ENCODE assay signal across 20 cellular contexts in the genomic region with DNA sequence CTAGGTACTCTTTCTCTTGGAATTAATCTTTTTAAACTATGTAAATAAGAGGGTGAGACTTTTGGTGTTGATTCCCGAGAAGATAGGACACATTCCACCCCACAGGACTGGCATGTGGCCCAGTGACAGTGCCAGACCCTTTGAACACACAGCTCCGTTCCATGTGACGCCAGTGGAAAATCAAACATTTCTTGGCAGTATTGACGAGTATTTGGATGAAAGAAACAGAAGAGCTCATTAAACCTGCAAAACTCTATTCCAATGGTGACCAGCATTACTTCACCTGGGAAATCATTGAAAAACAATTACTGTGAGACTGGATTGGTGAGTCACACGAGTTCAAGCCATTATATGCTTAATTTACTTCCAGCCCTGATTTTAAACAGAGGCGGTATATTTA. TPM values are rescaled to one million over a fixed set of nuclear protein-coding genes. Genes with fewer than 3 reads are reported as not detected.
A peak's percentile ranks its signal among the peaks of the same experiment; 100 is the strongest.
DNase-seq lines count a peak whose midpoint lies in the region; ATAC-seq and TF ChIP-seq lines count a peak whose summit lies in the region.
"Had no signal": no experiment of that assay in that cellular context is flagged by ENCODE, and none has a peak within 500 bp of the region (broad histone marks: within the 10 kb centered on the region; RNA-seq: fewer than 3 reads in every experiment).

No MANE protein-coding gene starts in this region.

- H3K56ac ChIP-seq in mesendoderm (ENCODE audit: low read length), result peak overlapping the region; percentile 65

- no peak overlapping the region for H3K4me3 ChIP-seq in esophagus muscularis mucosa
- no peak overlapping the region for H3K4me3 ChIP-seq in mesendoderm (ENCODE audit: low read length)
- H3K4me3 ChIP-seq in tibial nerve, result no peak overlapping the region
- H3K4me3 ChIP-seq: dorsolateral prefrontal cortex, neural progenitor cell, SK-N-MC had no signal

- peak; percentile 8 for DNase-seq in NCI-H1092 treated with DMSO at 0.1 percent for 48 hours (lab: John Stamatoyannopoulos, UW)
- DNase-seq in NCI-H1092 (lab: John Stamatoyannopoulos, UW), result no peak
- DNase-seq in esophagus muscularis mucosa (ENCODE audit: extremely low spot score), result peak; percentile 77
- peak; percentile 67 for DNase-seq in mesendoderm
- peak; percentile 42 to 70 for DNase-seq in tibial nerve (ENCODE audit: low spot score in 2 of 2)
- no peak for DNase-seq in NCI-H226
- DNase-seq in activated CD4-positive, alpha-beta T cell treated with anti-CD3 and anti-CD28 coated beads for 1 hour, result no peak
- DNase-seq in activated T-cell treated with anti-CD3 and anti-CD28 coated beads, Interleukin-2, amount 50 U/mL, for 72 hours, result no peak
- DNase-seq: 8988T; activated CD4-positive, alpha-beta T cell treated with anti-CD3 and anti-CD28 coated beads for 36 hours; activated gamma-delta T cell treated with Interleukin-2 at 50 U/mL for 16 hours; C1 segment of cervical spinal cord; dorsolateral prefrontal cortex; islet precursor cell; NCI-H2029 treated with DMSO at 0.1 percent for 48 hours; NCI-H524 treated with DMSO at 0.1 percent for 48 hours; stimulated activated CD4-positive, alpha-beta T cell treated with anti-CD3 and anti-CD28 coated beads, Interleukin-4, amount 100 ng/mL, for 1 hour had no signal

- no peaks in the 10 kb centered on the region for H3K9me3 Mint-ChIP-seq in activated T-cell treated with anti-CD3 and anti-CD28 coated beads, Interleukin-2, amount 50 U/mL, for 72 hours
- H3K9me3 Mint-ChIP-seq: neural progenitor cell had no signal

- H3K9ac ChIP-seq in mesendoderm (ENCODE audit: low read length), result no peak overlapping the region
- H3K9ac ChIP-seq: neural progenitor cell had no signal

- H3K23ac ChIP-seq in mesendoderm (ENCODE audit: low read length), result no peak overlapping the region

- no peaks in the 10 kb centered on the region for H3K79me1 ChIP-seq in mesendoderm (ENCODE audit: low read length)

- H3K9me3 ChIP-seq in esophagus muscularis mucosa, result no peaks in the 10 kb centered on the region
- no peaks in the 10 kb centered on the region for H3K9me3 ChIP-seq in tibial nerve

- peaks cover 24% of the 10 kb centered on the region for H3K4me1 Mint-ChIP-seq in activated T-cell treated with anti-CD3 and anti-CD28 coated beads, Interleukin-2, amount 50 U/mL, for 72 hours (ENCODE audit: low read depth)

- H3K27ac ChIP-seq in esophagus muscularis mucosa (replicated peaks in 1 of 4) (peak overlapping the region; percentile 18 to 70 (median 56)), mesendoderm (ENCODE audit: low read depth, low read length) (peak overlapping the region; percentile 28), tibial nerve (peak overlapping the region in 2 of 4 donors; percentile 63 to 71)
- H3K27ac ChIP-seq: dorsolateral prefrontal cortex, neural progenitor cell, SK-N-MC had no signal

- H3K4me2 ChIP-seq in mesendoderm (ENCODE audit: low read length), result no peak overlapping the region
- H3K4me2 ChIP-seq: neural progenitor cell had no signal

- H2BK5ac ChIP-seq in mesendoderm (ENCODE audit: low read length), result no peak overlapping the region

- no peak overlapping the region for H2AK5ac ChIP-seq in mesendoderm (ENCODE audit: low read length)

- H3K27ac Mint-ChIP-seq in activated T-cell treated with anti-CD3 and anti-CD28 coated beads, Interleukin-2, amount 50 U/mL, for 72 hours, result no peak overlapping the region
- H3K27ac Mint-ChIP-seq: activated CD4-positive, alpha-beta T cell treated with anti-CD3 and anti-CD28 coated beads for 36 hours; neural progenitor cell had no signal

- TF ChIP-seq POLR2A in esophagus muscularis mucosa (IDR thresholded peaks at IDR 0.05; ENCODE audit: low read depth) (no peak), tibial nerve (IDR thresholded peaks at IDR 0.05) (no peak)

- no peak overlapping the region for H4K8ac ChIP-seq in mesendoderm (ENCODE audit: low read depth, low read length)

- H2BK120ac ChIP-seq in mesendoderm (ENCODE audit: low read depth, low read length), result no peak overlapping the region

- no peak for ATAC-seq in activated T-cell treated with anti-CD3 and anti-CD28 coated beads, Interleukin-2, amount 50 U/mL, for 72 hours (replicated peaks in 1 of 2)
- ATAC-seq: activated CD4-positive, alpha-beta T cell treated with anti-CD3 and anti-CD28 coated beads for 36 hours; esophagus mucosa had no signal

- peak overlapping the region; percentile 60 for H2BK15ac ChIP-seq in mesendoderm (replicated peaks; ENCODE audit: low read depth)

- no peaks in the 10 kb centered on the region for H3K27me3 Mint-ChIP-seq in activated T-cell treated with anti-CD3 and anti-CD28 coated beads, Interleukin-2, amount 50 U/mL, for 72 hours (ENCODE audit: low read depth)
- H3K27me3 Mint-ChIP-seq: activated CD4-positive, alpha-beta T cell treated with anti-CD3 and anti-CD28 coated beads for 36 hours had no signal

- TF ChIP-seq CTCF in esophagus muscularis mucosa (IDR thresholded peaks at IDR 0.05) (no peak), tibial nerve (IDR thresholded peaks at IDR 0.05) (no peak)

- no peaks in the 10 kb centered on the region for H3K79me2 ChIP-seq in mesendoderm (ENCODE audit: control insufficient read depth, insufficient read depth, low read length)

- H3K18ac ChIP-seq in mesendoderm (ENCODE audit: low read length), result no peak overlapping the region

- 45% methylated on average over 6 of the region's 6 CpGs for WGBS in esophagus muscularis mucosa
- WGBS in mesendoderm (ENCODE audit: extremely low coverage, insufficient coverage, low lambda C conversion rate), result no CpG with 5 or more reads among the region's 6 CpGs
- 47 to 51% methylated on average over 6 of the region's 6 CpGs for WGBS in tibial nerve, 2 donors

- H4K5ac ChIP-seq in mesendoderm (ENCODE audit: low read length), result no peak overlapping the region

- no peak overlapping the region for H3K4ac ChIP-seq in mesendoderm (ENCODE audit: low read depth, low read length)

- no peak for TF ChIP-seq EP300 in esophagus muscularis mucosa (IDR thresholded peaks at IDR 0.05)
- TF ChIP-seq EP300 in tibial nerve (IDR thresholded peaks at IDR 0.05), result peak in 1 of 2 donors; percentile 53

- H3K4me1 ChIP-seq in esophagus muscularis mucosa (peaks cover 8 to 57% (median 33%) of the 10 kb centered on the region in 4 donors), mesendoderm (ENCODE audit: control insufficient read depth, low read depth, low read length) (peaks cover 3% of the 10 kb centered on the region), tibial nerve (peaks cover 0 to 51% (median 0%) of the 10 kb centered on the region in 4 donors)

- H3K36me3 ChIP-seq in esophagus muscularis mucosa (peaks cover 0 to 6% (median 0%) of the 10 kb centered on the region in 4 donors), mesendoderm (ENCODE audit: control insufficient read depth, insufficient read depth, low read length) (no peaks in the 10 kb centered on the region), tibial nerve (no peaks in the 10 kb centered on the region)
- H3K36me3 ChIP-seq: neural progenitor cell had no signal

- H3K36me3 Mint-ChIP-seq in activated T-cell treated with anti-CD3 and anti-CD28 coated beads, Interleukin-2, amount 50 U/mL, for 72 hours (ENCODE audit: insufficient read depth in 2 of 2), result no peaks in the 10 kb centered on the region

- intact Hi-C loops in esophagus muscularis mucosa (cut with DNase I), result loop anchor here (2.0 kb wide), 1 partner anchor 431 kb away; no protein-coding TSS in a partner anchor

- H3K27me3 ChIP-seq in esophagus muscularis mucosa (no peaks in the 10 kb centered on the region), mesendoderm (ENCODE audit: insufficient read depth, low read length, poor library complexity) (no peaks in the 10 kb centered on the region), tibial nerve (no peaks in the 10 kb centered on the region)
- H3K27me3 ChIP-seq: dorsolateral prefrontal cortex, neural progenitor cell had no signal

- H3K4me3 Mint-ChIP-seq in activated T-cell treated with anti-CD3 and anti-CD28 coated beads, Interleukin-2, amount 50 U/mL, for 72 hours, result no peak overlapping the region
- H3K4me3 Mint-ChIP-seq: activated CD4-positive, alpha-beta T cell treated with anti-CD3 and anti-CD28 coated beads for 36 hours; neural progenitor cell had no signal

RNA-seq across cellular contexts. Expression of gene AKR1E2, which starts 25.8 kb away (rescaled TPM):
- total RNA-seq in esophagus muscularis mucosa (10 to 100 TPM; 16.5 to 21.0 (median 18.0) TPM), tibial nerve (10 to 100 TPM; 12.7 to 24.3 (median 21.3) TPM)
- polyA plus RNA-seq in mesendoderm (2013, experiment 1 of 2), result 0.62 TPM
- polyA plus RNA-seq in mesendoderm (2013, experiment 2 of 2), result 0.73 TPM
- 1 to 10 TPM; 1.7 to 10.0 TPM for total RNA-seq in activated T-cell treated with anti-CD3 and anti-CD28 coated beads, Interleukin-2, amount 50 U/mL, for 72 hours

Comparison
In these comparisons a context has a peak if more than half of its experiments do, and no peak if none do; other contexts are left out.
1. DNase-seq: peak in NCI-H1092 treated with DMSO at 0.1 percent for 48 hours (single experiment), esophagus muscularis mucosa (single experiment), mesendoderm (single experiment) and tibial nerve (2 of 2); none in NCI-H1092 (single experiment), NCI-H226 (single experiment), activated CD4-positive, alpha-beta T cell treated with anti-CD3 and anti-CD28 coated beads for 1 hour (single experiment) and activated T-cell treated with anti-CD3 and anti-CD28 coated beads, Interleukin-2, amount 50 U/mL, for 72 hours (0 of 2).